18 cellular contexts compared by ENCODE assay signal in genomic region chr18:35746826-35747339, GRCh38.
"Had no signal": no experiment of that assay in that cellular context is flagged by ENCODE, and none has a peak within 500 bp of the region (broad histone marks: within the 10 kb centered on the region; RNA-seq: fewer than 3 reads in every experiment).

No MANE protein-coding gene starts in this region.

- H3K4me1 ChIP-seq: right atrium auricular region, thyroid gland, uterus had no signal

- FAIRE-seq: endometrium had no signal

- ATAC-seq: left colon; left ventricle myocardium superior; naive thymus-derived CD4-positive, alpha-beta T cell; stimulated activated naive CD8-positive, alpha-beta T cell treated with anti-CD3 and anti-CD28 coated beads, Interleukin-15, Interleukin-2, amounts not matched to agents 100 U/mL and 50 U/mL, for 24 hours had no signal

- H3K79me2 ChIP-seq: hepatocyte had no signal

- H3K27me3 ChIP-seq: hepatocyte, ovary, right atrium auricular region, suprapubic skin, thyroid gland, uterus had no signal

- H3K27ac ChIP-seq: hepatocyte, ovary, right atrium auricular region, suprapubic skin, thyroid gland, uterus had no signal

- H3K4me2 ChIP-seq: hepatocyte, smooth muscle cell had no signal

- DNase-seq: effector memory CD4-positive, alpha-beta T cell; foreskin melanocyte; head of caudate nucleus; left colon; left ventricle myocardium superior; naive thymus-derived CD4-positive, alpha-beta T cell; nucleus accumbens; ovary; stimulated activated CD4-positive, alpha-beta T cell treated with anti-CD3 and anti-CD28 coated beads, Interleukin-2, amount 100 ng/mL, for 48 hours; stimulated activated naive CD8-positive, alpha-beta T cell treated with anti-CD3 and anti-CD28 coated beads, Interleukin-15, Interleukin-2, amounts not matched to agents 100 U/mL and 50 U/mL, for 24 hours; thyroid gland; uterus had no signal

- H3K36me3 ChIP-seq: ovary, right atrium auricular region, suprapubic skin, thyroid gland, uterus had no signal

- H3K4me3 ChIP-seq: hepatocyte, lung, ovary, right atrium auricular region, smooth muscle cell, suprapubic skin, thyroid gland, uterus had no signal

- H3K9me3 ChIP-seq: ovary, right atrium auricular region, suprapubic skin, thyroid gland, uterus had no signal

- H2AFZ ChIP-seq: hepatocyte had no signal
